ENCODE assay signal across 30 cellular contexts in the genomic region with DNA sequence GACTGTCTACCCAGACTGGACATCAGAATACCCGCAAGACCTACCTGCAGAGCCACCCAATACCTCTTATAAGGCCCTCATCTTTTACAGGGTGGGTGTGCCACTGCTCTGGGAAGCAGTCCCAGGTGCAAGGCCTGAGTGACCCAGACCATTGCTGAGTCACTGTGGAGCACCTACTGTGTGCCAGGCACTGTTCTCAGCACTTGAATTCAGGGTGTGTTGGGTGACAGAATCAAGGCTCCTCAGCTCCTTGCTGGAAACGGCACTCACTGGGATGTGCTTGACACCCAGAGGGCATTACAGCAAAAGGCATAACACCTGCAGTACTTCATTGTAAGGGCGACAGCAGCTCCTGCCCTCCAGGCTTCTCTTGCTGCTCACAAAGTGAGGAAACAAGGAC. TPM values are rescaled to one million over a fixed set of nuclear protein-coding genes. Genes with fewer than 3 reads are reported as not detected.
"Had no signal": no experiment of that assay in that cellular context is flagged by ENCODE, and none has a peak within 500 bp of the region (broad histone marks: within the 10 kb centered on the region; RNA-seq: fewer than 3 reads in every experiment).

No MANE protein-coding gene starts in this region.

- ATAC-seq: activated CD8-positive, alpha-beta memory T cell treated with anti-CD3 and anti-CD28 coated beads, Interleukin-2, amount 10 ng/mL, durations not matched to agents 7 days and 5 days; activated CD8-positive, alpha-beta T cell treated with anti-CD3 and anti-CD28 coated beads for 36 hours; lower lobe of right lung; natural killer cell; sciatic nerve; stimulated activated effector memory CD8-positive, alpha-beta T cell treated with anti-CD3 and anti-CD28 coated beads, Interleukin-12 subunit alpha, Interleukin-12 subunit beta, amount 100 ng/mL, for 72 hours; WTC11 had no signal

- H3K4me1 ChIP-seq: esophagus squamous epithelium, lower lobe of right lung, neural progenitor cell, vagina had no signal

- H3K4me3 ChIP-seq: esophagus squamous epithelium, hepatocyte, lower lobe of right lung, neural progenitor cell, thoracic aorta, vagina had no signal

- H3K27ac ChIP-seq: esophagus squamous epithelium, hepatocyte, lower lobe of right lung, neural progenitor cell, parathyroid adenoma, thoracic aorta, vagina had no signal

- H3K36me3 ChIP-seq: esophagus squamous epithelium, lower lobe of right lung, neural progenitor cell, thoracic aorta, vagina had no signal

- DNase-seq: activated CD4-positive, alpha-beta T cell treated with anti-CD3 and anti-CD28 coated beads for 1 hour; activated CD4-positive, alpha-beta T cell treated with anti-CD3 and anti-CD28 coated beads, Interleukin-2, amount 50 U/mL, for 1 hour; activated CD8-positive, alpha-beta T cell treated with anti-CD3 and anti-CD28 coated beads for 36 hours; activated naive CD4-positive, alpha-beta T cell treated with Interleukin-2 at 50 U/mL for 16 hours; activated T-cell treated with anti-CD3 and anti-CD28 coated beads, Interleukin-2, amount 50 U/mL, for 48 hours; anterior cingulate cortex; dermis blood vessel endothelial cell; effector CD4-positive, alpha-beta T cell; esophagus squamous epithelium; foreskin melanocyte; kidney; lower lobe of right lung; mesenchymal stem cell; natural killer cell; occipital lobe; small intestine; stimulated activated CD4-positive, alpha-beta T cell treated with anti-CD3 and anti-CD28 coated beads, Interleukin-4, amount 100 ng/mL, for 24 hours; T-helper 2 cell; trophoblast cell had no signal

- H3K27me3 ChIP-seq: vagina had no signal

- H3K9me3 ChIP-seq: esophagus squamous epithelium, lower lobe of right lung, vagina had no signal

RNA-seq across cellular contexts. Expression of gene CAMK2B, which starts 7.1 kb away (rescaled TPM):
- total RNA-seq: bronchial epithelial cell, mononuclear cell had no signal
